Comparison of ENCODE assay signal across 1 cellular context in genomic region chr5:132363431-132364112, GRCh38.
TF ChIP-seq lines count a peak whose summit lies in the region.

No MANE protein-coding gene starts in this region.

TF ChIP-seq in HEK293, 187 proteins besides CTCF, POLR2A, EP300 and RAD21 (continued from another document):
- TF ChIP-seq PRDM10 (tag by site-specific recombination; IDR thresholded peaks at IDR 0.05): peak; percentile 32
- TF ChIP-seq ZNF585B (tag by site-specific recombination; IDR thresholded peaks at IDR 0.05): no peak
- no peak for TF ChIP-seq MZF1 (tag by site-specific recombination; IDR thresholded peaks at IDR 0.05; ENCODE audit: borderline replicate concordance)
- TF ChIP-seq TSHZ1 (tag by site-specific recombination; IDR thresholded peaks at IDR 0.05; ENCODE audit: borderline replicate concordance): peak; percentile 64; the same call in 1 of the 2 replicates
- peak; percentile 89 for TF ChIP-seq ZNF366 (tag by site-specific recombination; conservative IDR thresholded peaks at IDR 0.05)
- peak; percentile 69 for TF ChIP-seq ZXDB (tag by site-specific recombination; IDR thresholded peaks at IDR 0.05)
- no peak for TF ChIP-seq ZNF223 (tag by site-specific recombination; IDR thresholded peaks at IDR 0.05)
- no peak for TF ChIP-seq ZNF530 (tag by site-specific recombination; IDR thresholded peaks at IDR 0.05; ENCODE audit: low read depth)
- TF ChIP-seq ZNF324 (tag by site-specific recombination; IDR thresholded peaks at IDR 0.05): no peak
- TF ChIP-seq ZNF830 (tag by site-specific recombination; IDR thresholded peaks at IDR 0.05; ENCODE audit: low read depth): no peak
- TF ChIP-seq PATZ1 (tag by site-specific recombination; IDR thresholded peaks at IDR 0.05): no peak
